8 cellular contexts compared by ENCODE assay signal in genomic region chr2:143205106-143205764, GRCh38.
A peak's percentile ranks its signal among the peaks of the same experiment; 100 is the strongest.
DNase-seq lines count a peak whose midpoint lies in the region; ATAC-seq and TF ChIP-seq lines count a peak whose summit lies in the region.

No MANE protein-coding gene starts in this region.

- H3K9me3 ChIP-seq in mucosa of descending colon = no peaks in the 10 kb centered on the region

- peak overlapping the region; percentile 14 for H3K27ac Mint-ChIP-seq in activated naive CD8-positive, alpha-beta T cell treated with anti-CD3 and anti-CD28 coated beads, Interleukin-2, amount 50 U/mL, for 24 hours

- peak; percentile 82 for ATAC-seq in activated naive CD8-positive, alpha-beta T cell treated with anti-CD3 and anti-CD28 coated beads, Interleukin-2, amount 50 U/mL, for 24 hours
- ATAC-seq in mucosa of descending colon = peak; percentile 54

- intact Hi-C loops in mucosa of descending colon (cut with DNase I, micrococcal nuclease) = loop anchor here in 1 of 2 donors (1.0 kb wide), 1 partner anchor 54 kb away; no protein-coding TSS in a partner anchor

- H3K4me3 Mint-ChIP-seq in activated naive CD8-positive, alpha-beta T cell treated with anti-CD3 and anti-CD28 coated beads, Interleukin-2, amount 50 U/mL, for 24 hours = no peak overlapping the region

- H3K9me3 Mint-ChIP-seq in activated naive CD8-positive, alpha-beta T cell treated with anti-CD3 and anti-CD28 coated beads, Interleukin-2, amount 50 U/mL, for 24 hours = peaks cover 4% of the 10 kb centered on the region

- H3K4me3 ChIP-seq in GM12864 (ENCODE audit: low read depth, low read length) = no peak overlapping the region
- no peak overlapping the region for H3K4me3 ChIP-seq in mucosa of descending colon

- DNase-seq in GM12864 (ENCODE audit: low read depth) = no peak
- peak; percentile 13 for DNase-seq in HPDE6-E6E7 (ENCODE audit: extremely low spot score)
- no peak for DNase-seq in activated naive CD8-positive, alpha-beta T cell treated with anti-CD3 and anti-CD28 coated beads, Interleukin-2, amount 50 U/mL, for 24 hours
- no peak for DNase-seq in mucosa of descending colon
- no peak for DNase-seq in GF-D8 (lab: John Stamatoyannopoulos, UW)
- no peak for DNase-seq in SK-N-DZ (ENCODE audit: low spot score)
- DNase-seq in NCI-H187 treated with DMSO at 0.1 percent for 48 hours (lab: John Stamatoyannopoulos, UW) = no peak

- TF ChIP-seq CTCF in 22Rv1 (IDR thresholded peaks at IDR 0.05) (peak; percentile 38), GM12864 (IDR thresholded peaks at IDR 0.05; ENCODE audit: low read depth, low read length, missing control alignments) (peak; percentile 44), mucosa of descending colon (IDR thresholded peaks at IDR 0.05) (no peak)

- no peaks in the 10 kb centered on the region for H3K36me3 ChIP-seq in mucosa of descending colon (ENCODE audit: low read depth)

- H3K4me1 ChIP-seq in mucosa of descending colon (ENCODE audit: low read depth) = no peaks in the 10 kb centered on the region

- H3K36me3 Mint-ChIP-seq in activated naive CD8-positive, alpha-beta T cell treated with anti-CD3 and anti-CD28 coated beads, Interleukin-2, amount 50 U/mL, for 24 hours (ENCODE audit: low read depth) = peaks cover 55% of the 10 kb centered on the region

- no peak overlapping the region for H3K27ac ChIP-seq in 22Rv1

- H3K4me1 Mint-ChIP-seq in activated naive CD8-positive, alpha-beta T cell treated with anti-CD3 and anti-CD28 coated beads, Interleukin-2, amount 50 U/mL, for 24 hours = peaks cover 35% of the 10 kb centered on the region

- no peaks in the 10 kb centered on the region for H3K27me3 Mint-ChIP-seq in activated naive CD8-positive, alpha-beta T cell treated with anti-CD3 and anti-CD28 coated beads, Interleukin-2, amount 50 U/mL, for 24 hours
